In genomic region chr11:2807801-2808241, GRCh38 we compare ENCODE assay signal across 15 cellular contexts.
DNase-seq lines count a peak whose midpoint lies in the region; ATAC-seq and TF ChIP-seq lines count a peak whose summit lies in the region.
"Had no signal": no experiment of that assay in that cellular context is flagged by ENCODE, and none has a peak within 500 bp of the region (broad histone marks: within the 10 kb centered on the region; RNA-seq: fewer than 3 reads in every experiment).

No MANE protein-coding gene starts in this region.

- no peaks in the 10 kb centered on the region for H3K9me3 Mint-ChIP-seq in activated CD4-positive, alpha-beta T cell treated with anti-CD3 and anti-CD28 coated beads for 36 hours (ENCODE audit: low read depth)
- H3K9me3 Mint-ChIP-seq in nephron (peaks cover 12% of the 10 kb centered on the region), type B pancreatic cell (peaks cover 8% of the 10 kb centered on the region)

- H3K27ac Mint-ChIP-seq in activated CD4-positive, alpha-beta T cell treated with anti-CD3 and anti-CD28 coated beads for 36 hours = no peak overlapping the region
- H3K27ac Mint-ChIP-seq in nephron (peak overlapping the region; percentile 67 to 93 (median 70)), type B pancreatic cell (no peak overlapping the region)
- H3K27ac Mint-ChIP-seq: activated naive CD8-positive, alpha-beta T cell; stimulated activated naive CD8-positive, alpha-beta T cell treated with anti-CD3 and anti-CD28 coated beads, Interleukin-15, amount 100 ng/mL, for 72 hours had no signal

- CTCF ChIA-PET in activated CD4-positive, alpha-beta T cell treated with anti-CD3 and anti-CD28 coated beads for 36 hours (lab: Charles Lee) = no interaction called here

- POLR2A ChIA-PET in activated CD4-positive, alpha-beta T cell treated with anti-CD3 and anti-CD28 coated beads for 36 hours (lab: Charles Lee) = no interaction called here

- H3K4me3 Mint-ChIP-seq in activated CD4-positive, alpha-beta T cell treated with anti-CD3 and anti-CD28 coated beads for 36 hours = no peak overlapping the region
- H3K4me3 Mint-ChIP-seq in nephron = no peak overlapping the region
- H3K4me3 Mint-ChIP-seq in type B pancreatic cell = no peak overlapping the region
- H3K4me3 Mint-ChIP-seq: stimulated activated naive CD8-positive, alpha-beta T cell treated with anti-CD3 and anti-CD28 coated beads, Interleukin-15, amount 100 ng/mL, for 72 hours had no signal

- no peak for TF ChIP-seq CTCF in nephron (IDR thresholded peaks at IDR 0.05; ENCODE audit: unreplicated experiment in 3 of 3)
- no peak for TF ChIP-seq CTCF in type B pancreatic cell (conservative IDR thresholded peaks at IDR 0.05)

- peaks cover 30% of the 10 kb centered on the region for H3K4me1 Mint-ChIP-seq in activated CD4-positive, alpha-beta T cell treated with anti-CD3 and anti-CD28 coated beads for 36 hours
- H3K4me1 Mint-ChIP-seq in nephron (peaks cover 64% of the 10 kb centered on the region), type B pancreatic cell (ENCODE audit: unreplicated experiment) (peaks cover 26% of the 10 kb centered on the region)

- H3K36me3 Mint-ChIP-seq in activated CD4-positive, alpha-beta T cell treated with anti-CD3 and anti-CD28 coated beads for 36 hours (ENCODE audit: low read depth) = no peaks in the 10 kb centered on the region
- H3K36me3 Mint-ChIP-seq in nephron (ENCODE audit: low read depth) (no peaks in the 10 kb centered on the region), type B pancreatic cell (no peaks in the 10 kb centered on the region)

- no peak for ATAC-seq in activated CD4-positive, alpha-beta T cell treated with anti-CD3 and anti-CD28 coated beads for 36 hours
- ATAC-seq in HG03280 (IDR thresholded peaks at IDR 0.05; ENCODE audit: unreplicated experiment) = no peak
- ATAC-seq: SK-N-SH treated with all-trans-retinoic acid at 6 μM for 48 hours had no signal

- H3K27me3 Mint-ChIP-seq in activated CD4-positive, alpha-beta T cell treated with anti-CD3 and anti-CD28 coated beads for 36 hours = no peaks in the 10 kb centered on the region
- peaks cover 14% of the 10 kb centered on the region for H3K27me3 Mint-ChIP-seq in nephron (ENCODE audit: low read depth)
- peaks cover 9% of the 10 kb centered on the region for H3K27me3 Mint-ChIP-seq in type B pancreatic cell
- H3K27me3 Mint-ChIP-seq: activated naive CD8-positive, alpha-beta T cell; stimulated activated naive CD8-positive, alpha-beta T cell treated with anti-CD3 and anti-CD28 coated beads, Interleukin-15, amount 100 ng/mL, for 72 hours had no signal

- DNase-seq in activated CD4-positive, alpha-beta T cell treated with anti-CD3 and anti-CD28 coated beads for 36 hours = peak; percentile 1
- no peak for DNase-seq in activated CD4-positive, alpha-beta T cell treated with anti-CD3 and anti-CD28 coated beads for 4 hours
- DNase-seq in head of caudate nucleus (peak in 22 of 42 donors; percentile 1 to 42 (median 12)), type B pancreatic cell (ENCODE audit: extremely low spot score, unreplicated experiment) (peak; percentile 66), OCI-M1 (lab: John Stamatoyannopoulos, UW) (no peak), NOMO-1 (lab: John Stamatoyannopoulos, UW; ENCODE audit: unreplicated experiment in 2 of 2) (no peak)
- DNase-seq: activated CD4-positive, alpha-beta T cell treated with anti-CD3 and anti-CD28 coated beads, Interleukin-2, amount 50 U/mL, for 1 hour; GOT3; NCI-H1417; stimulated activated CD4-positive, alpha-beta T cell treated with anti-CD3 and anti-CD28 coated beads, Interleukin-4, amount 100 ng/mL, for 4 hours had no signal

- intact Hi-C loops in activated CD4-positive, alpha-beta T cell treated with anti-CD3 and anti-CD28 coated beads for 36 hours (cut with DNase I, micrococcal nuclease) = no loop called here
- intact Hi-C loops in head of caudate nucleus (cut with DNase I) = no loop called here

Comparison
In these comparisons a context has a peak if more than half of its experiments do, and no peak if none do; other contexts are left out.
1. DNase-seq: peak in activated CD4-positive, alpha-beta T cell treated with anti-CD3 and anti-CD28 coated beads for 36 hours (single experiment), head of caudate nucleus (22 of 42) and type B pancreatic cell (single experiment); none in activated CD4-positive, alpha-beta T cell treated with anti-CD3 and anti-CD28 coated beads for 4 hours (0 of 2), OCI-M1 (single experiment) and NOMO-1 (0 of 2).
2. H3K27ac Mint-ChIP-seq: peak in nephron (3 of 3); none in activated CD4-positive, alpha-beta T cell treated with anti-CD3 and anti-CD28 coated beads for 36 hours (single experiment) and type B pancreatic cell (single experiment).